In the genomic region with DNA sequence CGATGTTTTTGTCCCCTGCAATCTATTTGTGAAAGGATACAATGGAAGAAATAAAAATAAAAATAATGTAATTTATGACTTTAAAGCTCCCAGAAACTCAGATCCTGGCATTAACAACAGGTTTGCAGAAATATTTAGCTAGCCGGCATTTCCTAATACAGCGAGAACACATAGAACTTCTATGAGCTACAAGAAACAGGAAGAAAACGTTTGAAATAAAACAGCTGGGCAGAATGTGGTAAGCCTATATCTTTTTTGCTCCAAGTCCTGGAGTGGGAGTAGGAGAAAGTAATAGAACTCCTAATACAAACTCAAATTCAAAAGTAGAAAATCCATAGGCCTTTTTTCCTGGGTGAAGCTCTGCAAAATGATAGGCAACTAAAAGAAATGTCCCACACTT, we compare ENCODE assay signal across 1 cellular context.
TF ChIP-seq lines count a peak whose summit lies in the region.

No MANE protein-coding gene starts in this region.

TF ChIP-seq in H1, 55 proteins besides CTCF, POLR2A, EP300 and RAD21 (continued from another document):
- TF ChIP-seq CTBP2 (IDR thresholded peaks at IDR 0.05; ENCODE audit: borderline replicate concordance, insufficient read depth, insufficient read length, low read length) (no peak), NRF1 (IDR thresholded peaks at IDR 0.05; ENCODE audit: low read depth, low read length) (no peak), HDAC2 (IDR thresholded peaks at IDR 0.05; ENCODE audit: borderline replicate concordance in 1 of 2, low read depth in 2 of 2, low read length in 2 of 2) (no peak), CREB1 (IDR thresholded peaks at IDR 0.05) (no peak), POLR2AphosphoS5 (IDR thresholded peaks at IDR 0.05; ENCODE audit: low read depth, low read length) (no peak), ASH2L (IDR thresholded peaks at IDR 0.05; ENCODE audit: low read length) (no peak)
